Comparison of ENCODE assay signal across 19 cellular contexts in genomic region chr2:112296407-112296806, GRCh38. TPM values are rescaled to one million over a fixed set of nuclear protein-coding genes. Genes with fewer than 3 reads are reported as not detected.
DNase-seq lines count a peak whose midpoint lies in the region; ATAC-seq, FAIRE-seq and TF ChIP-seq lines count a peak whose summit lies in the region.
"Had no signal": no experiment of that assay in that cellular context is flagged by ENCODE, and none has a peak within 500 bp of the region (broad histone marks: within the 10 kb centered on the region; RNA-seq: fewer than 3 reads in every experiment).

No MANE protein-coding gene starts in this region.

- TF ChIP-seq RAD21 in HepG2 (CRISPR knock-in tag; IDR thresholded peaks at IDR 0.05) (no peak), K562 (CRISPR knock-in tag; conservative IDR thresholded peaks at IDR 0.05 in 1 of 2, IDR thresholded peaks at IDR 0.05 in 1 of 2) (no peak)

- BruUV-seq in HepG2 (replicated peaks; lab: Mats Ljungman, UMichigan): no TSS peak
- no TSS peak for BruUV-seq in K562 (replicated peaks; lab: Mats Ljungman, UMichigan)

- H3K27ac ChIP-seq in HepG2 (ENCODE audit: extremely low read length, insufficient read depth, low read length): no peak overlapping the region
- H3K27ac ChIP-seq in right lobe of liver: no peak overlapping the region
- H3K27ac ChIP-seq in K562 (ENCODE audit: extremely low read depth, low read depth, low read length): no peak overlapping the region
- H3K27ac ChIP-seq in kidney (ENCODE audit: low read depth in 2 of 2, low read length in 2 of 2): no peak overlapping the region
- H3K27ac ChIP-seq: 22Rv1, GM23248 had no signal

- FAIRE-seq in HepG2 (lab: Jason Lieb, UNC) (no peak), H54 (lab: Jason Lieb, UNC) (peak; percentile 58), K562 (lab: Jason Lieb, UNC) (no peak), kidney (lab: Jason Lieb, UNC) (no peak)
- FAIRE-seq: GM19239, H1 had no signal

- H2AFZ ChIP-seq in HepG2 (ENCODE audit: low read length) (no peak overlapping the region), K562 (ENCODE audit: low read depth, low read length) (no peak overlapping the region)
- H2AFZ ChIP-seq: GM23248 had no signal

- CTCF ChIA-PET in HepG2 (lab: Yijun Ruan, JAX; ENCODE audit: low intra/inter-chr PET ratio, low total read pairs): no interaction called here
- CTCF ChIA-PET in K562 (lab: Yijun Ruan, JAX; ENCODE audit: low intra/inter-chr PET ratio): no interaction called here
- CTCF ChIA-PET in activated CD8-positive, alpha-beta T cell treated with anti-CD3 and anti-CD28 coated beads, Interleukin-2, amount 10 ng/mL, durations not matched to agents 7 days and 5 days (lab: Charles Lee): no interaction called here

- POLR2A ChIA-PET in HepG2 (lab: Yijun Ruan, JAX): no interaction called here
- POLR2A ChIA-PET in K562 (lab: Yijun Ruan, JAX): no interaction called here
- POLR2A ChIA-PET in activated CD8-positive, alpha-beta T cell treated with anti-CD3 and anti-CD28 coated beads, Interleukin-2, amount 10 ng/mL, durations not matched to agents 7 days and 5 days (lab: Charles Lee): no interaction called here

- ATAC-seq in HepG2: no peak
- no peak for ATAC-seq in right lobe of liver
- no peak for ATAC-seq in K562
- no peak for ATAC-seq in activated CD8-positive, alpha-beta T cell treated with anti-CD3 and anti-CD28 coated beads, Interleukin-2, amount 10 ng/mL, durations not matched to agents 7 days and 5 days
- ATAC-seq in natural killer cell: no peak
- ATAC-seq: HCT116 had no signal

- in situ Hi-C loops in HepG2 (cut with HindIII; ENCODE audit: extremely low pct_ligation_motif_present, low pct_unique_long_range_greater_than_20kb): no loop called here
- in situ Hi-C loops in K562 (cut with MboI): no loop called here

- WGBS in HepG2 (ENCODE audit: low lambda C conversion rate): 45% methylated on average over 2 of the region's 2 CpGs
- 83% methylated on average over 2 of the region's 2 CpGs for WGBS in right lobe of liver (ENCODE audit: insufficient coverage, low coverage, low lambda C conversion rate, missing lambda C conversion rate)
- 3% methylated on average over 2 of the region's 2 CpGs for WGBS in K562 (ENCODE audit: insufficient coverage, low coverage, missing lambda C conversion rate)

- TF ChIP-seq EP300 in HepG2 (IDR thresholded peaks at IDR 0.05; ENCODE audit: low read depth in 2 of 2, low read length in 2 of 2) (no peak), HepG2 (CRISPR knock-in tag; IDR thresholded peaks at IDR 0.05; ENCODE audit: borderline replicate concordance) (no peak), K562 (IDR thresholded peaks at IDR 0.05; ENCODE audit: low read length) (no peak)

- H3K4me1 Mint-ChIP-seq in activated CD8-positive, alpha-beta T cell treated with anti-CD3 and anti-CD28 coated beads, Interleukin-2, amount 10 ng/mL, durations not matched to agents 7 days and 5 days (ENCODE audit: low read depth): no peaks in the 10 kb centered on the region
- peaks cover 0 to 6% of the 10 kb centered on the region in 2 donors for H3K4me1 Mint-ChIP-seq in natural killer cell
- H3K4me1 Mint-ChIP-seq: H9 had no signal

- H3K27ac Mint-ChIP-seq in activated CD8-positive, alpha-beta T cell treated with anti-CD3 and anti-CD28 coated beads, Interleukin-2, amount 10 ng/mL, durations not matched to agents 7 days and 5 days: no peak overlapping the region
- no peak overlapping the region for H3K27ac Mint-ChIP-seq in natural killer cell
- H3K27ac Mint-ChIP-seq: H9 had no signal

- no peaks in the 10 kb centered on the region for H4K20me1 ChIP-seq in HepG2 (ENCODE audit: insufficient read depth, low read length)
- no peaks in the 10 kb centered on the region for H4K20me1 ChIP-seq in K562 (replicated peaks; ENCODE audit: control insufficient read depth, insufficient read depth, low read length)

- intact Hi-C loops in HepG2 (cut with micrococcal nuclease; ENCODE audit: unreplicated experiment) (no loop called here), right lobe of liver (cut with DNase I) (no loop called here), K562 (cut with micrococcal nuclease) (no loop called here), kidney (cut with DNase I) (no loop called here), natural killer cell (cut with micrococcal nuclease) (no loop called here)

- H3K79me2 ChIP-seq in HepG2 (ENCODE audit: insufficient read depth, low read length) (no peaks in the 10 kb centered on the region), K562 (ENCODE audit: control insufficient read depth, insufficient read depth, low read length) (no peaks in the 10 kb centered on the region)

- H3K36me3 ChIP-seq in HepG2 (replicated peaks in 1 of 2; ENCODE audit: control insufficient read depth in 1 of 2, insufficient read depth in 2 of 2, low read length in 2 of 2) (no peaks in the 10 kb centered on the region), right lobe of liver (no peaks in the 10 kb centered on the region), K562 (ENCODE audit: control insufficient read depth, insufficient read depth, low read length) (no peaks in the 10 kb centered on the region), kidney (ENCODE audit: control insufficient read depth in 1 of 2, insufficient read depth in 2 of 2, low read length in 2 of 2) (peaks cover 0 to 3% of the 10 kb centered on the region in 2 donors)

- H3K4me2 ChIP-seq in HepG2 (ENCODE audit: low read depth, low read length): no peak overlapping the region
- H3K4me2 ChIP-seq in K562 (ENCODE audit: insufficient read depth, low read length): no peak overlapping the region

- no peaks in the 10 kb centered on the region for H3K27me3 Mint-ChIP-seq in activated CD8-positive, alpha-beta T cell treated with anti-CD3 and anti-CD28 coated beads, Interleukin-2, amount 10 ng/mL, durations not matched to agents 7 days and 5 days (ENCODE audit: low read depth)
- no peaks in the 10 kb centered on the region for H3K27me3 Mint-ChIP-seq in natural killer cell (ENCODE audit: low read depth in 2 of 2)
- H3K27me3 Mint-ChIP-seq: CD4-positive, alpha-beta memory T cell had no signal

- no peaks in the 10 kb centered on the region for H3K9me3 Mint-ChIP-seq in activated CD8-positive, alpha-beta T cell treated with anti-CD3 and anti-CD28 coated beads, Interleukin-2, amount 10 ng/mL, durations not matched to agents 7 days and 5 days (ENCODE audit: insufficient read depth)
- H3K9me3 Mint-ChIP-seq in natural killer cell: no peaks in the 10 kb centered on the region
- H3K9me3 Mint-ChIP-seq: CD4-positive, alpha-beta memory T cell; H9 had no signal

- 0 out of 2 replicates have a peak, but pooled peaks cover 5% of the 10 kb centered on the region for H3K4me1 ChIP-seq in HepG2 (ENCODE audit: insufficient read depth, low read length)
- no peaks in the 10 kb centered on the region for H3K4me1 ChIP-seq in right lobe of liver
- peaks cover 0 to 5% of the 10 kb centered on the region in 2 experiments; a peak in 1 of 5 replicates for H3K4me1 ChIP-seq in K562 (replicated peaks in 1 of 2; ENCODE audit: control insufficient read depth in 2 of 2, insufficient read depth in 2 of 2, low read length in 2 of 2)
- H3K4me1 ChIP-seq in kidney (ENCODE audit: control insufficient read depth in 1 of 2, insufficient read depth in 1 of 2, low read depth in 1 of 2, low read length in 2 of 2): no peaks in the 10 kb centered on the region

- peaks cover 8% of the 10 kb centered on the region for H3K36me3 Mint-ChIP-seq in activated CD8-positive, alpha-beta T cell treated with anti-CD3 and anti-CD28 coated beads, Interleukin-2, amount 10 ng/mL, durations not matched to agents 7 days and 5 days (ENCODE audit: low read depth)
- H3K36me3 Mint-ChIP-seq in natural killer cell: no peaks in the 10 kb centered on the region

- no peak overlapping the region for H3K9ac ChIP-seq in HepG2 (ENCODE audit: insufficient read depth, low read depth, low read length)
- no peak overlapping the region for H3K9ac ChIP-seq in K562 (ENCODE audit: insufficient read depth in 1 of 2, low read depth in 2 of 2, low read length in 2 of 2)
- no peak overlapping the region for H3K9ac ChIP-seq in kidney (ENCODE audit: low read length in 2 of 2)
- H3K9ac ChIP-seq: GM23248 had no signal

- no peak overlapping the region for H3K4me3 Mint-ChIP-seq in activated CD8-positive, alpha-beta T cell treated with anti-CD3 and anti-CD28 coated beads, Interleukin-2, amount 10 ng/mL, durations not matched to agents 7 days and 5 days
- no peak overlapping the region for H3K4me3 Mint-ChIP-seq in natural killer cell
- H3K4me3 Mint-ChIP-seq: CD4-positive, alpha-beta memory T cell; H9 had no signal

- TF ChIP-seq POLR2A in HepG2 (IDR thresholded peaks at IDR 0.05; ENCODE audit: insufficient read depth in 1 of 2, low read depth in 2 of 2, low read length in 2 of 2) (no peak), right lobe of liver (IDR thresholded peaks at IDR 0.05) (no peak), H54 (IDR thresholded peaks at IDR 0.05; ENCODE audit: low read depth, low read length) (no peak), K562 (conservative IDR thresholded peaks at IDR 0.05) (no peak)

- TF ChIP-seq CTCF in HepG2 (CRISPR knock-in tag; IDR thresholded peaks at IDR 0.05): no peak
- TF ChIP-seq CTCF in right lobe of liver (IDR thresholded peaks at IDR 0.05): no peak
- TF ChIP-seq CTCF in K562 (IDR thresholded peaks at IDR 0.05 in 2 of 3, conservative IDR thresholded peaks at IDR 0.05 in 1 of 3; ENCODE audit: insufficient read depth in 2 of 3, low read depth in 1 of 3, low read length in 3 of 3): no peak
- no peak for TF ChIP-seq CTCF in kidney (IDR thresholded peaks at IDR 0.05; ENCODE audit: borderline replicate concordance, extremely low read depth, insufficient read depth)
- TF ChIP-seq CTCF in natural killer cell (IDR thresholded peaks at IDR 0.05): no peak

- no peaks in the 10 kb centered on the region for H3K27me3 ChIP-seq in HepG2 (ENCODE audit: control insufficient read depth in 1 of 2, insufficient read depth in 2 of 2, low read length in 2 of 2)
- no peaks in the 10 kb centered on the region for H3K27me3 ChIP-seq in right lobe of liver
- H3K27me3 ChIP-seq in K562 (ENCODE audit: control insufficient read depth in 2 of 2, insufficient read depth in 2 of 2, low read length in 2 of 2): no peaks in the 10 kb centered on the region

- H3K9me1 ChIP-seq in K562 (ENCODE audit: control insufficient read depth, insufficient read depth, low read length): no peaks in the 10 kb centered on the region

- H3K9me3 ChIP-seq in HepG2 (ENCODE audit: low read length) (no peaks in the 10 kb centered on the region), right lobe of liver (no peaks in the 10 kb centered on the region), K562 (replicated peaks; ENCODE audit: control insufficient read depth, insufficient read depth, low read depth, low read length) (no peaks in the 10 kb centered on the region), kidney (ENCODE audit: control insufficient read depth in 1 of 2, low read length in 2 of 2) (no peaks in the 10 kb centered on the region)

- DNase-seq in HepG2 (ENCODE audit: low spot score) (no peak), right lobe of liver (no peak), H54 (ENCODE audit: insufficient read length, low spot score) (no peak), K562 (ENCODE audit: extremely low read depth in 1 of 4, low spot score in 3 of 4) (no peak), kidney (no peak), natural killer cell (no peak)
- no peak for DNase-seq in activated CD8-positive, alpha-beta T cell treated with anti-CD3 and anti-CD28 coated beads, Interleukin-2, amount 10 ng/mL, durations not matched to agents 7 days and 5 days
- DNase-seq: C1 segment of cervical spinal cord; Calu3; CD4-positive, alpha-beta memory T cell; COR-L47; DMS53; DMS79 treated with DMSO at 0.1 percent for 48 hours; GM23248; H9 had no signal

- H3K4me3 ChIP-seq in HepG2 (replicated peaks in 1 of 3; ENCODE audit: insufficient read depth in 1 of 3, low read depth in 2 of 3, low read length in 3 of 3) (no peak overlapping the region), right lobe of liver (no peak overlapping the region), K562 (no peak overlapping the region), kidney (ENCODE audit: low read length in 2 of 2) (no peak overlapping the region)
- H3K4me3 ChIP-seq: GM23248 had no signal

RNA-seq across cellular contexts. Expression of gene ZC3H6, which starts 21.0 kb away (rescaled TPM):
- total RNA-seq in HepG2 (2016; rRNA removed; fragmentation: Illumina TruSeq; extraction: Trizol): 0.88 and 0.93 TPM in 2 replicates
- 0.88 and 0.91 TPM in 2 replicates for total RNA-seq in HepG2 (2016; cell fraction: cytosol; rRNA removed; fragmentation: Illumina TruSeq; extraction: Trizol; ENCODE audit: low read depth)
- 0.97 and 1.3 TPM in 2 replicates for total RNA-seq in HepG2 (2016; cell fraction: insoluble cytoplasmic fraction; rRNA removed; fragmentation: Illumina TruSeq; extraction: Trizol)
- 0.65 and 1.5 TPM in 2 replicates for total RNA-seq in HepG2 (2016; cell fraction: membrane; rRNA removed; fragmentation: Illumina TruSeq; extraction: Trizol)
- total RNA-seq in HepG2 (2016; cell fraction: nucleus; rRNA removed; fragmentation: Illumina TruSeq; extraction: Trizol): 1.0 and 1.2 TPM in 2 replicates
- polyA plus RNA-seq in HepG2 (2011; rRNA removed): 0.71 TPM in 2 replicates
- 0.32 and 0.45 TPM in 2 replicates for polyA plus RNA-seq in HepG2 (2011; cell fraction: cytosol; rRNA removed)
- 0.64 and 0.68 TPM in 2 replicates for polyA plus RNA-seq in HepG2 (2011; cell fraction: nucleus; rRNA removed)
- polyA plus RNA-seq in HepG2 (2012): 2.1 and 3.0 TPM in 2 replicates
- polyA plus RNA-seq in HepG2 (2016; cell fraction: cytosol; fragmentation: Illumina TruSeq; extraction: Trizol; ENCODE audit: low read depth): 0.15 and 0.17 TPM in 2 replicates
- 0.79 and 0.92 TPM in 2 replicates for polyA plus RNA-seq in HepG2 (2016; cell fraction: insoluble cytoplasmic fraction; fragmentation: Illumina TruSeq; extraction: Trizol; ENCODE audit: low read depth)
- polyA plus RNA-seq in HepG2 (2016; cell fraction: membrane; fragmentation: Illumina TruSeq; extraction: Trizol; ENCODE audit: low read depth): 0.20 and 0.23 TPM in 2 replicates
- 0.59 and 1.0 TPM in 2 replicates for polyA plus RNA-seq in HepG2 (2016; cell fraction: nucleus; fragmentation: Illumina TruSeq; extraction: Trizol; ENCODE audit: insufficient read depth, low read depth)
- 0.77 and 1.3 TPM in 2 replicates for polyA minus RNA-seq in HepG2 (2011; rRNA and poly(A)+ RNA removed; ENCODE audit: low replicate concordance)
- 1.1 and 1.9 TPM in 2 replicates for polyA minus RNA-seq in HepG2 (2011; cell fraction: cytosol; rRNA and poly(A)+ RNA removed)
- polyA minus RNA-seq in HepG2 (2011; cell fraction: nucleus; rRNA and poly(A)+ RNA removed): 2.7 and 3.0 TPM in 2 replicates
- total RNA-seq in right lobe of liver: 1 to 10 TPM; 1.2 to 4.3 (median 2.5) TPM
- total RNA-seq in K562 (2011; cell fraction: chromatin; rRNA removed; ENCODE audit: low replicate concordance): 2.2 and 7.9 TPM in 2 replicates
- total RNA-seq in K562 (2011; cell fraction: nucleolus; rRNA removed): 1.0 and 1.4 TPM in 2 replicates
- 3.1 and 3.6 TPM in 2 replicates for total RNA-seq in K562 (2011; cell fraction: nucleoplasm; rRNA removed)
- total RNA-seq in K562 (2014; rRNA removed): 1.3 and 1.6 TPM in 2 replicates
- total RNA-seq in K562 (2014; rRNA removed; fragmentation: Illumina TruSeq; extraction: Trizol): 1.9 and 4.2 TPM in 2 replicates
- 1.5 and 1.9 TPM in 2 replicates for total RNA-seq in K562 (2015; rRNA removed; fragmentation: Illumina TruSeq; extraction: Trizol)
- total RNA-seq in K562 (2021): 1.9 and 2.6 TPM in 2 replicates
- polyA plus RNA-seq in K562 (2011; rRNA removed): 1.5 and 2.5 TPM in 2 replicates
- 0.37 and 1.2 TPM in 2 replicates for polyA plus RNA-seq in K562 (2011; cell fraction: cytosol; rRNA removed)
- polyA plus RNA-seq in K562 (2011; cell fraction: nucleus; rRNA removed): 2.2 and 3.8 TPM in 2 replicates
- polyA plus RNA-seq in K562 (2012): 1.8 and 2.0 TPM in 2 replicates
- polyA plus RNA-seq in K562 (2014; fragmentation: Illumina TruSeq; extraction: Trizol): 1.2 and 2.1 TPM in 2 replicates
- polyA plus RNA-seq in K562 (2014; fragmentation: Nextera tagmentation; extraction: Ambion mirVana): under 1 TPM; 0.45 to 0.53 TPM
- 1.7 and 2.5 TPM in 2 replicates for polyA plus RNA-seq in K562 (2014; rRNA removed)
- 1.6 and 4.5 TPM in 2 replicates for polyA minus RNA-seq in K562 (2011; rRNA and poly(A)+ RNA removed)
- polyA minus RNA-seq in K562 (2011; cell fraction: cytosol; rRNA and poly(A)+ RNA removed): 0.76 and 2.0 TPM in 2 replicates
- polyA minus RNA-seq in K562 (2011; cell fraction: nucleus; rRNA and poly(A)+ RNA removed): 1.1 and 3.6 TPM in 2 replicates
- 17.1 TPM for total RNA-seq in kidney
- 1.4 TPM for polyA plus RNA-seq in kidney (ENCODE audit: insufficient read depth, low read depth, low replicate concordance)
- 1 to 10 TPM; 8.4 to 9.0 TPM for total RNA-seq in activated CD8-positive, alpha-beta T cell treated with anti-CD3 and anti-CD28 coated beads, Interleukin-2, amount 10 ng/mL, durations not matched to agents 7 days and 5 days
- total RNA-seq in natural killer cell: 10 to 100 TPM; 13.1 to 17.3 (median 15.3) TPM

RNA-seq across cellular contexts. Expression of gene ZC3H8, which starts 41.6 kb away (rescaled TPM):
- total RNA-seq in HepG2 (2016; rRNA removed; fragmentation: Illumina TruSeq; extraction: Trizol): 15.4 and 17.0 TPM in 2 replicates
- total RNA-seq in HepG2 (2016; cell fraction: cytosol; rRNA removed; fragmentation: Illumina TruSeq; extraction: Trizol; ENCODE audit: low read depth): 4.5 and 4.8 TPM in 2 replicates
- total RNA-seq in HepG2 (2016; cell fraction: insoluble cytoplasmic fraction; rRNA removed; fragmentation: Illumina TruSeq; extraction: Trizol): 14.3 and 14.7 TPM in 2 replicates
- total RNA-seq in HepG2 (2016; cell fraction: membrane; rRNA removed; fragmentation: Illumina TruSeq; extraction: Trizol): 6.5 and 7.4 TPM in 2 replicates
- total RNA-seq in HepG2 (2016; cell fraction: nucleus; rRNA removed; fragmentation: Illumina TruSeq; extraction: Trizol): 32.0 and 35.0 TPM in 2 replicates
- polyA plus RNA-seq in HepG2 (2011; rRNA removed): 4.2 and 4.5 TPM in 2 replicates
- 1.3 and 3.8 TPM in 2 replicates for polyA plus RNA-seq in HepG2 (2011; cell fraction: cytosol; rRNA removed)
- polyA plus RNA-seq in HepG2 (2011; cell fraction: nucleus; rRNA removed): 6.5 and 6.8 TPM in 2 replicates
- 13.4 and 18.0 TPM in 2 replicates for polyA plus RNA-seq in HepG2 (2012)
- polyA plus RNA-seq in HepG2 (2016; cell fraction: cytosol; fragmentation: Illumina TruSeq; extraction: Trizol; ENCODE audit: low read depth): 2.8 and 3.1 TPM in 2 replicates
- polyA plus RNA-seq in HepG2 (2016; cell fraction: insoluble cytoplasmic fraction; fragmentation: Illumina TruSeq; extraction: Trizol; ENCODE audit: low read depth): 15.5 and 16.2 TPM in 2 replicates
- polyA plus RNA-seq in HepG2 (2016; cell fraction: membrane; fragmentation: Illumina TruSeq; extraction: Trizol; ENCODE audit: low read depth): 5.7 and 6.2 TPM in 2 replicates
- polyA plus RNA-seq in HepG2 (2016; cell fraction: nucleus; fragmentation: Illumina TruSeq; extraction: Trizol; ENCODE audit: insufficient read depth, low read depth): 46.3 and 53.9 TPM in 2 replicates
- polyA minus RNA-seq in HepG2 (2011; rRNA and poly(A)+ RNA removed; ENCODE audit: low replicate concordance): 0.63 and 0.78 TPM in 2 replicates
- polyA minus RNA-seq in HepG2 (2011; cell fraction: cytosol; rRNA and poly(A)+ RNA removed): 4.6 and 5.2 TPM in 2 replicates
- polyA minus RNA-seq in HepG2 (2011; cell fraction: nucleus; rRNA and poly(A)+ RNA removed): 20.6 and 20.8 TPM in 2 replicates
- 10 to 100 TPM in 2 of 6 experiments, 1 to 10 TPM in 4; 3.4 to 34.4 (median 4.5) TPM for total RNA-seq in right lobe of liver
- 27.3 and 80.4 TPM in 2 replicates for total RNA-seq in K562 (2011; cell fraction: chromatin; rRNA removed; ENCODE audit: low replicate concordance)
- total RNA-seq in K562 (2011; cell fraction: nucleolus; rRNA removed): 10.7 and 10.8 TPM in 2 replicates
- 15.0 and 17.5 TPM in 2 replicates for total RNA-seq in K562 (2011; cell fraction: nucleoplasm; rRNA removed)
- total RNA-seq in K562 (2014; rRNA removed): 18.6 and 20.3 TPM in 2 replicates
- total RNA-seq in K562 (2014; rRNA removed; fragmentation: Illumina TruSeq; extraction: Trizol): 40.6 and 41.5 TPM in 2 replicates
- total RNA-seq in K562 (2015; rRNA removed; fragmentation: Illumina TruSeq; extraction: Trizol): 29.6 and 33.3 TPM in 2 replicates
- total RNA-seq in K562 (2021): 17.2 and 17.7 TPM in 2 replicates
- 9.8 and 11.6 TPM in 2 replicates for polyA plus RNA-seq in K562 (2011; rRNA removed)
- polyA plus RNA-seq in K562 (2011; cell fraction: cytosol; rRNA removed): 1.1 and 2.7 TPM in 2 replicates
- polyA plus RNA-seq in K562 (2011; cell fraction: nucleus; rRNA removed): 8.2 and 8.4 TPM in 2 replicates
- 15.0 and 22.0 TPM in 2 replicates for polyA plus RNA-seq in K562 (2012)
- 24.6 and 31.7 TPM in 2 replicates for polyA plus RNA-seq in K562 (2014; fragmentation: Illumina TruSeq; extraction: Trizol)
- polyA plus RNA-seq in K562 (2014; fragmentation: Nextera tagmentation; extraction: Ambion mirVana): 10 to 100 TPM; 26.1 to 27.5 TPM
- 25.7 and 31.0 TPM in 2 replicates for polyA plus RNA-seq in K562 (2014; rRNA removed)
- polyA minus RNA-seq in K562 (2011; rRNA and poly(A)+ RNA removed): 9.2 and 14.5 TPM in 2 replicates
- polyA minus RNA-seq in K562 (2011; cell fraction: cytosol; rRNA and poly(A)+ RNA removed): 4.2 and 4.9 TPM in 2 replicates
- polyA minus RNA-seq in K562 (2011; cell fraction: nucleus; rRNA and poly(A)+ RNA removed): 4.6 and 10.4 TPM in 2 replicates
- 6.8 TPM for total RNA-seq in kidney
- 8.3 TPM for polyA plus RNA-seq in kidney (ENCODE audit: insufficient read depth, low read depth, low replicate concordance)
- total RNA-seq in activated CD8-positive, alpha-beta T cell treated with anti-CD3 and anti-CD28 coated beads, Interleukin-2, amount 10 ng/mL, durations not matched to agents 7 days and 5 days: 10 to 100 TPM; 13.0 to 16.0 TPM
- 10 to 100 TPM in 2 of 3 donors, 1 to 10 TPM in 1; 9.3 to 20.3 (median 16.0) TPM for total RNA-seq in natural killer cell

Comparison
In these comparisons a context has a peak if more than half of its experiments do, and no peak if none do; other contexts are left out.
1. Of the 241 proteins assayed by ChIP-seq in both HepG2 and K562: peak only in HepG2: CEBPB; only in K562: MAFG; in both: MAFF and MAFK; in neither: 236; mixed calls (peak in some experiments, not most) for 1.